In the genomic region with DNA sequence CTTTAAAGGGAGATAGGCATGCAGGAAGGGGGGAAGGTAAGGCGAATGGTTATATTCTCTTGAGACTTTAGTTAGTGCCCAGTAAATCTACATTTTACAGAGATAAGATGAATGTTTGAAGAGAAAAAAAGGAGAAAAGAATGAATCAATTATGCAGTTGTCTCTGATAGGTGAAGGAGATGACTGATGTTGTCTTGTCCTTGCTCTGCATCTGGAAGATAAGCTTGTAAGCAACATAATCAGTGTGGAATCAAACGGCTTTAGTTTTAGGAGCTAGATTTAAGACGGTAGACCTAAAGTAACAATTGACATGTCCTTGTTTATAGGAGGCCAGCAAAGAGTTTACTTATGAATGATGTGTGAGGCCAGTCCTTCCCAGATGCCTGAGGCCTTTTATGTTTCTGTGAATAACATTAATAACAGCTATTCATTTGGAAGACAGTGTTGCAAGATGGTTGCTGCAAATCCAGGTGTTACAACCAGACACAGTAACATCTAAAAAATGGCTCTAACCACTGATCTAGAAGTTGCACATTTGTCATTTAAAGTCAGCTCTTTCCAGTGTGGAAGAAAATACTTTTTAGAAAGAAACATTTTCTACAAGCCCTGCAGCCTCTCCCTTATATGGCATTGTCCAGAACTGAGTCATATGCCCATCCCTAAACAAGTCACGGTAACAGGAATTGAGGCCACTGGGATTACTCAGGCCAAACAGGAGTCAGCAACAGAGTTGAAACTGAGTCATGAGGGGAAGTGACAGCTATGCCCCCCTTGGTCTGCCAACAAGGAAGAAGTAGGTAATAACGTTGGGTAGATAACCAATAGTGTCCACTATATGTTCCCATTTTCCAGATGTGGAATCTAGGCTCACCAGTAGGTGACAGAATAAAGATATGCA, we compare ENCODE assay signal across 11 cellular contexts.
A peak's percentile ranks its signal among the peaks of the same experiment; 100 is the strongest.
DNase-seq lines count a peak whose midpoint lies in the region; ATAC-seq and TF ChIP-seq lines count a peak whose summit lies in the region.
"Had no signal": no experiment of that assay in that cellular context is flagged by ENCODE, and none has a peak within 500 bp of the region (broad histone marks: within the 10 kb centered on the region; RNA-seq: fewer than 3 reads in every experiment).

No MANE protein-coding gene starts in this region.

- in situ Hi-C loops in GM23248 (cut with MboI), result no loop called here

- DNase-seq in GM23248 (peak; percentile 94), RPMI7951 (ENCODE audit: low read depth) (peak; percentile 96), epithelial cell of proximal tubule (ENCODE audit: low read depth) (peak; percentile 89), trophoblast cell (peak; percentile 79 to 83), thyroid gland (no peak), NCI-H526 (lab: John Stamatoyannopoulos, UW) (no peak)
- DNase-seq in activated CD4-positive, alpha-beta T cell treated with anti-CD3 and anti-CD28 coated beads for 1 hour, result no peak
- DNase-seq: head of caudate nucleus, NCI-H1930, SHP77 had no signal

- H2BK120ac ChIP-seq in trophoblast cell (ENCODE audit: insufficient read depth, low read length, poor library complexity), result no peak overlapping the region

- H4K12ac ChIP-seq in trophoblast cell (ENCODE audit: low read depth, low read length), result no peak overlapping the region

- H4K91ac ChIP-seq in trophoblast cell (ENCODE audit: low read depth, low read length), result no peak overlapping the region

- H3K27me3 ChIP-seq in GM23248 (replicated peaks; ENCODE audit: insufficient read depth), result no peaks in the 10 kb centered on the region
- no peaks in the 10 kb centered on the region for H3K27me3 ChIP-seq in trophoblast cell (ENCODE audit: insufficient read depth, low read length)
- no peaks in the 10 kb centered on the region for H3K27me3 ChIP-seq in thyroid gland

- no peak overlapping the region for H2AFZ ChIP-seq in GM23248
- no peak overlapping the region for H2AFZ ChIP-seq in trophoblast cell (ENCODE audit: insufficient read depth, low read length, poor library complexity)

- WGBS in GM23248 (ENCODE audit: low coverage in 1 of 2, low lambda C conversion rate in 2 of 2, missing lambda C conversion rate in 2 of 2), 2 experiments, result 46 to 48% methylated on average over 5 of the region's 5 CpGs
- no CpG with 5 or more reads among the region's 5 CpGs for WGBS in trophoblast cell (ENCODE audit: extremely low coverage, insufficient coverage, insufficient read length)
- WGBS in thyroid gland, 2 donors, result 84 to 90% methylated on average over 5 of the region's 5 CpGs

- H3K4me2 ChIP-seq in GM23248 (ENCODE audit: unreplicated experiment), result peak overlapping the region; percentile 11
- H3K4me2 ChIP-seq in trophoblast cell (ENCODE audit: low read length), result no peak overlapping the region

- H3K9ac ChIP-seq in GM23248 (peak overlapping the region; percentile 1), trophoblast cell (ENCODE audit: low read length) (no peak overlapping the region)

- no peak overlapping the region for H3K23ac ChIP-seq in trophoblast cell (ENCODE audit: low read length)

- no peak overlapping the region for H3K14ac ChIP-seq in trophoblast cell (ENCODE audit: low read length)

- no peaks in the 10 kb centered on the region for H3K79me1 ChIP-seq in trophoblast cell (ENCODE audit: low read length)

- no peak overlapping the region for H4K8ac ChIP-seq in trophoblast cell (ENCODE audit: low read depth, low read length)

- H3K36me3 ChIP-seq in GM23248 (ENCODE audit: low read depth) (no peaks in the 10 kb centered on the region), trophoblast cell (ENCODE audit: control insufficient read depth in 1 of 2, insufficient read depth in 2 of 2, low read length in 2 of 2) (no peaks in the 10 kb centered on the region), thyroid gland (no peaks in the 10 kb centered on the region)

- no peaks in the 10 kb centered on the region for H4K20me1 ChIP-seq in GM23248 (ENCODE audit: insufficient read depth)

- TF ChIP-seq CTCF in epithelial cell of proximal tubule (conservative IDR thresholded peaks at IDR 0.05; ENCODE audit: low read depth, low read length) (no peak), thyroid gland (IDR thresholded peaks at IDR 0.05) (no peak)

- intact Hi-C loops in thyroid gland (cut with DNase I), result no loop called here

- H3K27ac ChIP-seq in GM23248 (peak overlapping the region; percentile 95), trophoblast cell (ENCODE audit: low read depth, low read length) (no peak overlapping the region), thyroid gland (no peak overlapping the region)

- H3K9me3 ChIP-seq in GM23248 (ENCODE audit: low read depth) (no peaks in the 10 kb centered on the region), trophoblast cell (ENCODE audit: insufficient read depth, low read depth, low read length) (no peaks in the 10 kb centered on the region), thyroid gland (no peaks in the 10 kb centered on the region)

- no peak for ATAC-seq in HG02973 (IDR thresholded peaks at IDR 0.05; ENCODE audit: unreplicated experiment)

- no peaks in the 10 kb centered on the region for H3K9me2 ChIP-seq in GM23248 (ENCODE audit: insufficient read depth)

- H2BK5ac ChIP-seq in trophoblast cell (ENCODE audit: low read depth, low read length, poor library complexity), result no peak overlapping the region

- H3K4ac ChIP-seq in trophoblast cell (ENCODE audit: low read depth, low read length), result no peak overlapping the region

- no peak overlapping the region for H2AK5ac ChIP-seq in trophoblast cell (ENCODE audit: low read length)

- no peaks in the 10 kb centered on the region for H3K79me2 ChIP-seq in GM23248 (ENCODE audit: insufficient read depth)
- H3K79me2 ChIP-seq in trophoblast cell (ENCODE audit: control insufficient read depth, insufficient read depth, low read length, poor library complexity), result no peaks in the 10 kb centered on the region

- H3K4me3 ChIP-seq in GM23248 (no peak overlapping the region), epithelial cell of proximal tubule (ENCODE audit: low read depth, low read length) (no peak overlapping the region), trophoblast cell (ENCODE audit: low read depth, low read length) (no peak overlapping the region), thyroid gland (replicated peaks in 1 of 3) (no peak overlapping the region)

- TF ChIP-seq POLR2A in thyroid gland (IDR thresholded peaks at IDR 0.05), result no peak

- H2BK12ac ChIP-seq in trophoblast cell (ENCODE audit: low read length), result no peak overlapping the region

- no peak overlapping the region for H3K18ac ChIP-seq in trophoblast cell (ENCODE audit: low read length)

- H3K4me1 ChIP-seq in GM23248 (ENCODE audit: insufficient read depth) (peaks cover 51% of the 10 kb centered on the region), trophoblast cell (ENCODE audit: control insufficient read depth in 1 of 2, insufficient read depth in 2 of 2, low read length in 2 of 2) (peaks cover 0 to 2% of the 10 kb centered on the region in 2 experiments), thyroid gland (no peaks in the 10 kb centered on the region)

- peaks cover 49% of the 10 kb centered on the region for H3F3A ChIP-seq in GM23248 (ENCODE audit: insufficient read depth)

Comparison
In these comparisons a context has a peak if more than half of its experiments do, and no peak if none do; other contexts are left out.
1. DNase-seq: peak in GM23248 (single experiment), RPMI7951 (single experiment), epithelial cell of proximal tubule (single experiment) and trophoblast cell (2 of 2); none in thyroid gland (0 of 2), activated CD4-positive, alpha-beta T cell treated with anti-CD3 and anti-CD28 coated beads for 1 hour (single experiment) and NCI-H526 (0 of 2).